Comparison of ENCODE assay signal across 1 cellular context in genomic region chr7:108449577-108449920, GRCh38.
TF ChIP-seq lines count a peak whose summit lies in the region.

No MANE protein-coding gene starts in this region.

TF ChIP-seq in H1, 55 proteins besides CTCF, POLR2A, EP300 and RAD21 (continued from another document):
- TF ChIP-seq CHD7 (IDR thresholded peaks at IDR 0.05; ENCODE audit: insufficient replicate concordance, low read length): no peak
- TF ChIP-seq EZH2 (IDR thresholded peaks at IDR 0.05; ENCODE audit: low read depth, low read length, severe bottlenecking): no peak
- TF ChIP-seq PHF8 (conservative IDR thresholded peaks at IDR 0.05; ENCODE audit: low read depth, low read length): no peak
- no peak for TF ChIP-seq TEAD4 (IDR thresholded peaks at IDR 0.05; ENCODE audit: low read depth, low read length)
- no peak for TF ChIP-seq POU5F1 (IDR thresholded peaks at IDR 0.05; ENCODE audit: low read depth, low read length)
- no peak for TF ChIP-seq CBX8 (IDR thresholded peaks at IDR 0.05; ENCODE audit: borderline replicate concordance, low read depth, low read length)
- TF ChIP-seq CEBPB (IDR thresholded peaks at IDR 0.05; ENCODE audit: low read depth, low read length): no peak
- TF ChIP-seq TCF12 (IDR thresholded peaks at IDR 0.05; ENCODE audit: low read depth, low read length): no peak
